In the genomic region with DNA sequence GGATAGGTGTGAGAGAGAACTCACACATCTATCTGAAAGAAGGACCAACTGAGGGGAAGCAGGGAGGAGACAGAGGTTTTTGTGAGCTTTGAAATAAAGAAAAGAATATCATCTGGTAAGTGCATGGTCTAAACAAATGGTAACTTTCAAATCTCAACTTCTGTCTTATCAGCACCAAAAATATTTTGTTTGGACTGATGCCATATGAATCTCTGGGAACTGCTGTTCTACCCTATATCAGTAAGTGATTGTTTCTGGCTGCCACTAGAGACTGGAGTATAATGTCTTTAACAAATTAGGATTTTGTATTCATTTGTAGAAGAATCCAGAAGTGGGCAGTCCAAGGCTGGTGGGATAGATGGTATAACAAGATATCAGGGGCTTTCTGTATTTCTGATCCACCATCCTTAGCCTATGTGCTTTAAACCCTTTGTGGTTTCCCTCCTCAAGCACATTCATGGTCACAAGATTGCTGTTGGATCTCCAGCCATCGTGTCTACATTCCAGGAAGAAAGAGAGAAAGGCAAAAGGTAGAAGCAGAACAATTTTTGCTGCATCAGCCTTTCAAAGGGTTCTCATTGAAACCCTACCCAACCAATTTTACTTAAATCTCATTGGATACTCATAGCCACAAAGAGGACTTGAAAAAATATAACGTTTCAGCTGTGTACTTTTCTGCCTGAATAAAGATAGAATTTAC, we compare ENCODE assay signal across 21 cellular contexts. TPM values are rescaled to one million over a fixed set of nuclear protein-coding genes. Genes with fewer than 3 reads are reported as not detected.
"Had no signal": no experiment of that assay in that cellular context is flagged by ENCODE, and none has a peak within 500 bp of the region (broad histone marks: within the 10 kb centered on the region; RNA-seq: fewer than 3 reads in every experiment).

No MANE protein-coding gene starts in this region.

- ATAC-seq: natural killer cell treated with Interleukin-12 subunit alpha and Interleukin-12 subunit beta and Interleukin-15 and Interleukin-18, amount 100 ng/mL, for 72 hours had no signal

- H3K9me3 Mint-ChIP-seq: activated T-helper 1 cell treated with anti-CD3 and anti-CD28 coated beads, Interleukin-12 subunit alpha, Interleukin-12 subunit beta, Interleukin-2, Interleukin-4 antibody, amounts not matched to agents 30 ng/mL and 10 ng/mL and 1 ng/mL, durations not matched to agents 14 hours and 24 hours and 36 hours had no signal

- H3K27ac ChIP-seq: coronary artery, thyroid gland, WERI-Rb-1 had no signal

- H3K36me3 Mint-ChIP-seq: activated naive CD8-positive, alpha-beta T cell; brain; natural killer cell treated with Interleukin-12 subunit alpha and Interleukin-12 subunit beta and Interleukin-15 and Interleukin-18, amount 100 ng/mL, for 72 hours had no signal

- H3K27me3 ChIP-seq: thyroid gland had no signal

- H3K27ac Mint-ChIP-seq: activated naive CD8-positive, alpha-beta T cell; activated T-helper 1 cell treated with anti-CD3 and anti-CD28 coated beads, Interleukin-12 subunit alpha, Interleukin-12 subunit beta, Interleukin-2, Interleukin-4 antibody, amounts not matched to agents 30 ng/mL and 10 ng/mL and 1 ng/mL, durations not matched to agents 14 hours and 24 hours and 36 hours; brain; natural killer cell treated with Interleukin-12 subunit alpha and Interleukin-12 subunit beta and Interleukin-15 and Interleukin-18, amount 100 ng/mL, for 72 hours had no signal

- H3K4me1 Mint-ChIP-seq: brain; central memory CD8-positive, alpha-beta T cell had no signal

- DNase-seq: activated CD4-positive, alpha-beta T cell treated with anti-CD3 and anti-CD28 coated beads for 1 hour; amniotic stem cell; left cardiac atrium; nucleus accumbens; stimulated activated CD4-positive, alpha-beta T cell treated with anti-CD3 and anti-CD28 coated beads, Interleukin-12 subunit alpha, Interleukin-12 subunit beta, amount 100 ng/mL, for 4 hours; stimulated activated CD4-positive, alpha-beta T cell treated with anti-CD3 and anti-CD28 coated beads, Interleukin-2, amount 100 ng/mL, for 24 hours; stimulated activated naive CD4-positive, alpha-beta T cell treated with Interleukin-2 at 50 U/mL for 16 hours; thyroid gland; WERI-Rb-1 had no signal

- H3K36me3 ChIP-seq: thyroid gland, WERI-Rb-1 had no signal

- H3K9me3 ChIP-seq: thyroid gland had no signal

- H3K4me3 Mint-ChIP-seq: activated naive CD8-positive, alpha-beta T cell; activated T-helper 1 cell treated with anti-CD3 and anti-CD28 coated beads, Interleukin-12 subunit alpha, Interleukin-12 subunit beta, Interleukin-2, Interleukin-4 antibody, amounts not matched to agents 30 ng/mL and 10 ng/mL and 1 ng/mL, durations not matched to agents 14 hours and 24 hours and 36 hours; brain; central memory CD8-positive, alpha-beta T cell; natural killer cell treated with Interleukin-12 subunit alpha and Interleukin-12 subunit beta and Interleukin-15 and Interleukin-18, amount 100 ng/mL, for 72 hours had no signal

- H3K4me3 ChIP-seq: coronary artery, lung, thyroid gland had no signal

RNA-seq across cellular contexts. Expression of gene HEPHL1, which starts 4.7 kb away (rescaled TPM):
- total RNA-seq: activated CD8-positive, alpha-beta memory T cell treated with anti-CD3 and anti-CD28 coated beads for 36 hours; activated T-helper 1 cell treated with anti-CD3 and anti-CD28 coated beads, Interleukin-12 subunit alpha, Interleukin-12 subunit beta, Interleukin-2, Interleukin-4 antibody, amounts not matched to agents 30 ng/mL and 10 ng/mL and 1 ng/mL, durations not matched to agents 14 hours and 24 hours and 36 hours; epithelial cell of proximal tubule; left cardiac atrium; lung; natural killer cell treated with Interleukin-12 subunit alpha and Interleukin-12 subunit beta and Interleukin-15 and Interleukin-18, amount 100 ng/mL, for 72 hours; subcutaneous adipose tissue; T-helper 2 cell treated with Interferon-gamma antibody and Interleukin-4, amounts not matched to agents 100 ng/mL and 5 ng/mL, for 36 hours; urinary bladder had no signal
- polyA plus RNA-seq: lung, urinary bladder had no signal
